29 cellular contexts compared by ENCODE assay signal in genomic region chr7:66310620-66311019, GRCh38.
"Had no signal": no experiment of that assay in that cellular context is flagged by ENCODE, and none has a peak within 500 bp of the region (broad histone marks: within the 10 kb centered on the region; RNA-seq: fewer than 3 reads in every experiment).

No MANE protein-coding gene starts in this region.

- H3K4me1 Mint-ChIP-seq: stimulated activated effector memory CD8-positive, alpha-beta T cell treated with anti-CD3 and anti-CD28 coated beads, Interleukin-12 subunit alpha, Interleukin-12 subunit beta, amount 100 ng/mL, for 72 hours had no signal

- FAIRE-seq: urothelium cell line had no signal

- H3K4me2 ChIP-seq: neural progenitor cell, smooth muscle cell had no signal

- H3K9me3 ChIP-seq: ovary, psoas muscle, stomach, thoracic aorta, thyroid gland, tibial nerve, upper lobe of left lung, vagina had no signal

- H3K9me3 Mint-ChIP-seq: naive thymus-derived CD8-positive, alpha-beta T cell; natural killer cell treated with Interleukin-12 subunit alpha and Interleukin-12 subunit beta and Interleukin-15 and Interleukin-18, amount 100 ng/mL, for 72 hours; neural progenitor cell; stimulated activated effector memory CD8-positive, alpha-beta T cell treated with anti-CD3 and anti-CD28 coated beads, Interleukin-12 subunit alpha, Interleukin-12 subunit beta, amount 100 ng/mL, for 72 hours; stimulated activated naive B cell treated with anti-CD40 and anti-IgM and Interleukin-4, amounts not matched to agents 10 μg/mL and 1 μg/mL and 100 μg/mL, for 72 hours; stimulated activated naive CD8-positive, alpha-beta T cell treated with anti-CD3 and anti-CD28 coated beads, Interleukin-15, Interleukin-2, amounts not matched to agents 100 ng/mL and 50 ng/mL, for 24 hours had no signal

- H3K36me3 Mint-ChIP-seq: natural killer cell treated with Interleukin-12 subunit alpha and Interleukin-12 subunit beta and Interleukin-15 and Interleukin-18, amount 100 ng/mL, for 72 hours; stimulated activated effector memory CD8-positive, alpha-beta T cell treated with anti-CD3 and anti-CD28 coated beads, Interleukin-12 subunit alpha, Interleukin-12 subunit beta, amount 100 ng/mL, for 72 hours had no signal

- H3K27ac Mint-ChIP-seq: naive thymus-derived CD8-positive, alpha-beta T cell; natural killer cell treated with Interleukin-12 subunit alpha and Interleukin-12 subunit beta and Interleukin-15 and Interleukin-18, amount 100 ng/mL, for 72 hours; neural progenitor cell; stimulated activated effector memory CD8-positive, alpha-beta T cell treated with anti-CD3 and anti-CD28 coated beads, Interleukin-12 subunit alpha, Interleukin-12 subunit beta, amount 100 ng/mL, for 72 hours; stimulated activated naive B cell treated with anti-CD40 and anti-IgM and Interleukin-4, amounts not matched to agents 10 μg/mL and 1 μg/mL and 100 μg/mL, for 72 hours; stimulated activated naive CD8-positive, alpha-beta T cell treated with anti-CD3 and anti-CD28 coated beads, Interleukin-15, Interleukin-2, amounts not matched to agents 100 ng/mL and 50 ng/mL, for 24 hours had no signal

- H3K36me3 ChIP-seq: neural progenitor cell, ovary, stomach, thoracic aorta, thyroid gland, tibial nerve, upper lobe of left lung, vagina had no signal

- H3K27me3 Mint-ChIP-seq: naive thymus-derived CD8-positive, alpha-beta T cell; progenitor cell of endocrine pancreas; stimulated activated naive B cell treated with anti-CD40 and anti-IgM and Interleukin-4, amounts not matched to agents 10 μg/mL and 1 μg/mL and 100 μg/mL, for 72 hours; stimulated activated naive CD8-positive, alpha-beta T cell treated with anti-CD3 and anti-CD28 coated beads, Interleukin-15, Interleukin-2, amounts not matched to agents 100 ng/mL and 50 ng/mL, for 24 hours had no signal

- H3K9ac ChIP-seq: neural progenitor cell, parathyroid adenoma had no signal

- H3K27ac ChIP-seq: neural progenitor cell, ovary, parathyroid adenoma, psoas muscle, skin epidermis, stomach, thoracic aorta, thyroid gland, tibial nerve, upper lobe of left lung, vagina had no signal

- H3K4me3 Mint-ChIP-seq: naive thymus-derived CD8-positive, alpha-beta T cell; natural killer cell treated with Interleukin-12 subunit alpha and Interleukin-12 subunit beta and Interleukin-15 and Interleukin-18, amount 100 ng/mL, for 72 hours; neural progenitor cell; stimulated activated effector memory CD8-positive, alpha-beta T cell treated with anti-CD3 and anti-CD28 coated beads, Interleukin-12 subunit alpha, Interleukin-12 subunit beta, amount 100 ng/mL, for 72 hours; stimulated activated naive B cell treated with anti-CD40 and anti-IgM and Interleukin-4, amounts not matched to agents 10 μg/mL and 1 μg/mL and 100 μg/mL, for 72 hours; stimulated activated naive CD8-positive, alpha-beta T cell treated with anti-CD3 and anti-CD28 coated beads, Interleukin-15, Interleukin-2, amounts not matched to agents 100 ng/mL and 50 ng/mL, for 24 hours had no signal

- H3K27me3 ChIP-seq: neural progenitor cell, ovary, stomach, thyroid gland, tibial nerve, upper lobe of left lung, vagina had no signal

- H2AFZ ChIP-seq: neural progenitor cell, parathyroid adenoma had no signal

- H3K4me3 ChIP-seq: neural progenitor cell, ovary, psoas muscle, skin epidermis, smooth muscle cell, stomach, thoracic aorta, thyroid gland, tibial nerve, upper lobe of left lung, vagina had no signal

- H3K4me1 ChIP-seq: psoas muscle had no signal

- ATAC-seq: naive thymus-derived CD8-positive, alpha-beta T cell; natural killer cell treated with Interleukin-12 subunit alpha and Interleukin-12 subunit beta and Interleukin-15 and Interleukin-18, amount 100 ng/mL, for 72 hours; psoas muscle; right cardiac atrium; sciatic nerve; stimulated activated effector memory CD8-positive, alpha-beta T cell treated with anti-CD3 and anti-CD28 coated beads, Interleukin-12 subunit alpha, Interleukin-12 subunit beta, amount 100 ng/mL, for 72 hours; stimulated activated naive B cell treated with anti-CD40 and anti-IgM and Interleukin-4, amounts not matched to agents 10 μg/mL and 1 μg/mL and 100 μg/mL, for 72 hours had no signal

- DNase-seq: naive thymus-derived CD8-positive, alpha-beta T cell; occipital lobe; ovary; posterior cingulate gyrus; psoas muscle; right cardiac atrium; stimulated activated CD4-positive, alpha-beta T cell treated with anti-CD3 and anti-CD28 coated beads, Interleukin-15, amount 100 ng/mL, for 24 hours; stimulated activated CD4-positive, alpha-beta T cell treated with anti-CD3 and anti-CD28 coated beads, Interleukin-2, amount 100 ng/mL, for 24 hours; stimulated activated CD4-positive, alpha-beta T cell treated with anti-CD3 and anti-CD28 coated beads, Interleukin-2, amount 100 ng/mL, for 48 hours; stimulated activated CD4-positive, alpha-beta T cell treated with anti-CD3 and anti-CD28 coated beads, Interleukin-4, amount 100 ng/mL, for 24 hours; stimulated activated naive B cell treated with anti-CD40 and anti-IgM and Interleukin-4, amounts not matched to agents 10 μg/mL and 1 μg/mL and 100 μg/mL, for 72 hours; stimulated activated naive CD4-positive, alpha-beta T cell treated with Interleukin-2 at 50 U/mL for 16 hours; stomach; trophoblast cell; upper lobe of left lung had no signal
